24 cellular contexts compared by ENCODE assay signal in genomic region chr6:24251339-24251738, GRCh38.
"Had no signal": no experiment of that assay in that cellular context is flagged by ENCODE, and none has a peak within 500 bp of the region (broad histone marks: within the 10 kb centered on the region; RNA-seq: fewer than 3 reads in every experiment).

No MANE protein-coding gene starts in this region.

- DNase-seq: effector CD8-positive, alpha-beta T cell; heart left ventricle; hippocampal formation; kidney; left cardiac atrium; left ventricle myocardium inferior; lower lobe of right lung; midbrain; psoas muscle; spleen; stimulated activated CD4-positive, alpha-beta T cell treated with anti-CD3 and anti-CD28 coated beads, Interleukin-15, amount 100 ng/mL, for 24 hours; stimulated activated CD4-positive, alpha-beta T cell treated with anti-CD3 and anti-CD28 coated beads, Interleukin-1b, Interleukin-23, amount 100 ng/mL, for 48 hours; stimulated activated CD4-positive, alpha-beta T cell treated with anti-CD3 and anti-CD28 coated beads, Interleukin-4, amount 100 ng/mL, for 24 hours; upper lobe of right lung had no signal

- H3K36me3 Mint-ChIP-seq: stimulated activated memory B cell treated with anti-CD40 and anti-IgM and Interleukin-4, amounts not matched to agents 10 μg/mL and 1 μg/mL and 100 μg/mL, for 72 hours had no signal

- H3K27ac ChIP-seq: coronary artery, heart left ventricle, left ventricle myocardium inferior, lower lobe of right lung, neutrophil, psoas muscle, spleen, tibial nerve, upper lobe of right lung, vagina had no signal

- H3K9me3 ChIP-seq: lower lobe of right lung, neutrophil, psoas muscle, upper lobe of right lung, vagina had no signal

- H3K4me3 ChIP-seq: coronary artery, heart left ventricle, left ventricle myocardium inferior, lower lobe of right lung, psoas muscle, spleen, tibial nerve, upper lobe of right lung, vagina had no signal

- H3K27ac Mint-ChIP-seq: memory B cell; natural killer cell treated with Interleukin-12 subunit alpha and Interleukin-12 subunit beta and Interleukin-15 and Interleukin-18, amount 100 ng/mL, for 72 hours; stimulated activated memory B cell treated with anti-CD40 and anti-IgM and Interleukin-4, amounts not matched to agents 10 μg/mL and 1 μg/mL and 100 μg/mL, for 72 hours; stimulated activated naive CD8-positive, alpha-beta T cell treated with anti-CD3 and anti-CD28 coated beads, Interleukin-15, Interleukin-2, amounts not matched to agents 100 ng/mL and 50 ng/mL, for 24 hours had no signal

- H3K27me3 ChIP-seq: spleen, tibial nerve, upper lobe of right lung, vagina had no signal

- H3K4me3 Mint-ChIP-seq: memory B cell; natural killer cell treated with Interleukin-12 subunit alpha and Interleukin-12 subunit beta and Interleukin-15 and Interleukin-18, amount 100 ng/mL, for 72 hours; stimulated activated memory B cell treated with anti-CD40 and anti-IgM and Interleukin-4, amounts not matched to agents 10 μg/mL and 1 μg/mL and 100 μg/mL, for 72 hours; stimulated activated naive CD8-positive, alpha-beta T cell treated with anti-CD3 and anti-CD28 coated beads, Interleukin-15, Interleukin-2, amounts not matched to agents 100 ng/mL and 50 ng/mL, for 24 hours had no signal

- ATAC-seq: esophagus mucosa; heart left ventricle; left cardiac atrium; lower lobe of right lung; natural killer cell treated with Interleukin-12 subunit alpha and Interleukin-12 subunit beta and Interleukin-15 and Interleukin-18, amount 100 ng/mL, for 72 hours; psoas muscle; sciatic nerve; stimulated activated memory B cell treated with anti-CD40 and anti-IgM and Interleukin-4, amounts not matched to agents 10 μg/mL and 1 μg/mL and 100 μg/mL, for 72 hours; upper lobe of right lung had no signal

- H3K4me1 ChIP-seq: heart left ventricle, left ventricle myocardium inferior, lower lobe of right lung, psoas muscle, spleen, tibial nerve, upper lobe of right lung, vagina had no signal

- H3K36me3 ChIP-seq: heart left ventricle, left ventricle myocardium inferior, lower lobe of right lung, neutrophil, spleen, tibial nerve, upper lobe of right lung, vagina had no signal
